8 cellular contexts compared by ENCODE assay signal in the genomic region with DNA sequence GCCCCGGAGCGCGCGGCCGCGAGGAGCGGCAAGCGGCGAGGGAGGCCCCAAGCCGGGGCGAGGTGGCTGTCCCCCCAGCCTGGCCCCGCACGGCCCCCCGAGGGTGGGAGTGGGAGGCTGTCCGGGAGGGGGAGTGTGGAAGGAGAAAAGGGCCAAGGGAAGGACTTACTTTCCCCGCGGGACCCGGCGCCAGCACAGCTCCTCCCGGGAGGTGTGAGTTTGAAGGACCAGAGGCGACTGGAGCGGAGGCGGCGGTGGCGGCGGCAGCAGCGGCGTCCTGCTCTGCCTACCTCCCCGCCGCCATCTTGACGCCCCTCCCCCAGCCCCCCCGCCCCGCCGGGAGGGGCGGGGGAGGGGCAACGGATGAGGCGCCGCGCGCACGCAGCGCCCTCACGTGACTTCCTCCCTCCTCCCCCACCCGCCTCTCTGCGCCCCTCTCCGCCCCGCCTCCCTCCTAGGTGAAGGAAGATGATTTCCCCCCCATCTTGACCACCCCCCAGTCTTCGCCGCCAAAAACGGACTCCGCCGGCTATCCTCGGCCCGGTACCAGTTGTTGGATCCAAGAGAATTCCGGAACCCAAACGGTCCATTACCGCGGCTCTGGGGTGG. TPM values are rescaled to one million over a fixed set of nuclear protein-coding genes. Genes with fewer than 3 reads are reported as not detected.
DNase-seq lines count a peak whose midpoint lies in the region; ATAC-seq and TF ChIP-seq lines count a peak whose summit lies in the region.

A gene (minus strand): TSS at position 316 of the 609 bp plus-strand sequence. CDS start 14,406 bp downstream, outside the sequence.

- H3K27ac Mint-ChIP-seq in activated CD4-positive, alpha-beta T cell treated with anti-CD3 and anti-CD28 coated beads for 36 hours, result peak within 1 kb of the TSS; percentile 98

- H3K27me3 ChIP-seq in liver (ENCODE audit: control insufficient read depth in 4 of 4, insufficient read depth in 4 of 4, low read length in 3 of 4), result no peaks in the 10 kb centered on the region

- H3K4me1 ChIP-seq in liver (ENCODE audit: control insufficient read depth in 4 of 4, insufficient read depth in 4 of 4, low read length in 3 of 4), result peaks cover 3 to 24% (median 13%) of the 10 kb centered on the region in 4 donors

- H3K9me3 Mint-ChIP-seq in activated CD4-positive, alpha-beta T cell treated with anti-CD3 and anti-CD28 coated beads for 36 hours (ENCODE audit: low read depth), result no peaks in the 10 kb centered on the region

- H3K36me3 Mint-ChIP-seq in activated CD4-positive, alpha-beta T cell treated with anti-CD3 and anti-CD28 coated beads for 36 hours (ENCODE audit: low read depth), result no peaks in the 10 kb centered on the region

- TF ChIP-seq POLR2A in GM18951 (IDR thresholded peaks at IDR 0.05; ENCODE audit: extremely low read depth, insufficient read depth, insufficient read length), result peak; percentile 71

- in situ Hi-C loops in ACHN (cut with HindIII; ENCODE audit: low pct_ligation_motif_present, low pct_unique_long_range_greater_than_20kb, low sequenced_read_pairs), result no loop called here
- in situ Hi-C loops in GM18951 (cut with MboI; ENCODE audit: low sequenced_read_pairs, unreplicated experiment), result no loop called here

- WGBS in liver, result under 1% methylated on average over 58 of the region's 58 CpGs

- H3K27me3 Mint-ChIP-seq in activated CD4-positive, alpha-beta T cell treated with anti-CD3 and anti-CD28 coated beads for 36 hours, result no peaks in the 10 kb centered on the region

- peak; percentile 43 for ATAC-seq in HG03280 (IDR thresholded peaks at IDR 0.05; ENCODE audit: unreplicated experiment)
- ATAC-seq in activated CD4-positive, alpha-beta T cell treated with anti-CD3 and anti-CD28 coated beads for 36 hours, result peak; percentile 45

- H3K4me3 ChIP-seq in liver (ENCODE audit: low read depth in 1 of 3, low read length in 3 of 3), result peak within 1 kb of the TSS; percentile 83 to 94 (median 86)

- peaks cover 20% of the 10 kb centered on the region for H3K4me1 Mint-ChIP-seq in activated CD4-positive, alpha-beta T cell treated with anti-CD3 and anti-CD28 coated beads for 36 hours

- peak; percentile 4 for TF ChIP-seq CTCF in liver (IDR thresholded peaks at IDR 0.05; ENCODE audit: low read depth, low read length, missing input control)

- H3K4me3 Mint-ChIP-seq in activated CD4-positive, alpha-beta T cell treated with anti-CD3 and anti-CD28 coated beads for 36 hours, result peak within 1 kb of the TSS; percentile 86

- CTCF ChIA-PET in activated CD4-positive, alpha-beta T cell treated with anti-CD3 and anti-CD28 coated beads for 36 hours (lab: Charles Lee), result interaction anchor here (0.6 to 2.7 kb wide), 12 partner anchors 13 to 1143 kb away, joined by 3 to 20 read pairs (median 4); a partner anchor contains a TSS

- H3K27ac ChIP-seq in liver (ENCODE audit: low read depth in 1 of 2, low read length in 2 of 2), result peak within 1 kb of the TSS; percentile 82 to 95

- peak within 1 kb of the TSS; percentile 94 to 99 for H3K9ac ChIP-seq in liver (ENCODE audit: low read depth in 1 of 2, low read length in 2 of 2)

- POLR2A ChIA-PET in activated CD4-positive, alpha-beta T cell treated with anti-CD3 and anti-CD28 coated beads for 36 hours (lab: Charles Lee), result interaction anchor here (0.6 to 2.2 kb wide), 7 partner anchors 9 to 388 kb away, joined by 3 to 35 read pairs (median 5); a partner anchor contains a TSS

- DNase-seq in ACHN (peak; percentile 94), NCI-H524 (lab: John Stamatoyannopoulos, UW) (peak; percentile 85 to 87), dedifferentiated amniotic fluid mesenchymal stem cell (ENCODE audit: extremely low spot score) (peak; percentile 77)
- DNase-seq in activated CD4-positive, alpha-beta T cell treated with anti-CD3 and anti-CD28 coated beads for 36 hours, result peak; percentile 96
- peak; percentile 89 for DNase-seq in stimulated activated CD4-positive, alpha-beta T cell treated with anti-CD3 and anti-CD28 coated beads, Interleukin-4, amount 100 ng/mL, for 24 hours

- intact Hi-C loops in activated CD4-positive, alpha-beta T cell treated with anti-CD3 and anti-CD28 coated beads for 36 hours (cut with DNase I, micrococcal nuclease), result loop anchor here (1.0 to 10.0 kb wide), 20 partner anchors 19 to 1560 kb away; a partner anchor contains a TSS

- H3K9me3 ChIP-seq in liver (ENCODE audit: control insufficient read depth in 4 of 4, low read length in 3 of 4), result no peaks in the 10 kb centered on the region

- H3K36me3 ChIP-seq in liver (ENCODE audit: control insufficient read depth in 4 of 4, insufficient read depth in 3 of 4, low read depth in 1 of 4, low read length in 3 of 4), result no peaks in the 10 kb centered on the region

- TF ChIP-seq RAD21 in liver (IDR thresholded peaks at IDR 0.05), result no peak

TF ChIP-seq in liver, 16 proteins besides CTCF, POLR2A, EP300 and RAD21:
- TF ChIP-seq, protein P1, sequence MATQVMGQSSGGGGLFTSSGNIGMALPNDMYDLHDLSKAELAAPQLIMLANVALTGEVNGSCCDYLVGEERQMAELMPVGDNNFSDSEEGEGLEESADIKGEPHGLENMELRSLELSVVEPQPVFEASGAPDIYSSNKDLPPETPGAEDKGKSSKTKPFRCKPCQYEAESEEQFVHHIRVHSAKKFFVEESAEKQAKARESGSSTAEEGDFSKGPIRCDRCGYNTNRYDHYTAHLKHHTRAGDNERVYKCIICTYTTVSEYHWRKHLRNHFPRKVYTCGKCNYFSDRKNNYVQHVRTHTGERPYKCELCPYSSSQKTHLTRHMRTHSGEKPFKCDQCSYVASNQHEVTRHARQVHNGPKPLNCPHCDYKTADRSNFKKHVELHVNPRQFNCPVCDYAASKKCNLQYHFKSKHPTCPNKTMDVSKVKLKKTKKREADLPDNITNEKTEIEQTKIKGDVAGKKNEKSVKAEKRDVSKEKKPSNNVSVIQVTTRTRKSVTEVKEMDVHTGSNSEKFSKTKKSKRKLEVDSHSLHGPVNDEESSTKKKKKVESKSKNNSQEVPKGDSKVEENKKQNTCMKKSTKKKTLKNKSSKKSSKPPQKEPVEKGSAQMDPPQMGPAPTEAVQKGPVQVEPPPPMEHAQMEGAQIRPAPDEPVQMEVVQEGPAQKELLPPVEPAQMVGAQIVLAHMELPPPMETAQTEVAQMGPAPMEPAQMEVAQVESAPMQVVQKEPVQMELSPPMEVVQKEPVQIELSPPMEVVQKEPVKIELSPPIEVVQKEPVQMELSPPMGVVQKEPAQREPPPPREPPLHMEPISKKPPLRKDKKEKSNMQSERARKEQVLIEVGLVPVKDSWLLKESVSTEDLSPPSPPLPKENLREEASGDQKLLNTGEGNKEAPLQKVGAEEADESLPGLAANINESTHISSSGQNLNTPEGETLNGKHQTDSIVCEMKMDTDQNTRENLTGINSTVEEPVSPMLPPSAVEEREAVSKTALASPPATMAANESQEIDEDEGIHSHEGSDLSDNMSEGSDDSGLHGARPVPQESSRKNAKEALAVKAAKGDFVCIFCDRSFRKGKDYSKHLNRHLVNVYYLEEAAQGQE (IDR thresholded peaks at IDR 0.05), result no peak
- peak; percentile 89 for TF ChIP-seq YY1 (IDR thresholded peaks at IDR 0.05)

RNA-seq across cellular contexts. Expression of the gene that starts here (rescaled TPM):
- 10 to 100 TPM; 49.6 to 51.1 TPM for total RNA-seq in activated CD4-positive, alpha-beta T cell treated with anti-CD3 and anti-CD28 coated beads for 36 hours
- 10 to 100 TPM; 13.1 to 19.8 TPM for total RNA-seq in liver
- 1 to 10 TPM; 4.0 to 7.8 TPM for polyA plus RNA-seq in liver

Comparison
In these comparisons a context has a peak if more than half of its experiments do, and no peak if none do; other contexts are left out.
1. Peak in every context shown above with its lines: DNase-seq, ATAC-seq, H3K4me3 ChIP-seq and H3K27ac ChIP-seq.